ENCODE assay signal across 1 cellular context in the genomic region with DNA sequence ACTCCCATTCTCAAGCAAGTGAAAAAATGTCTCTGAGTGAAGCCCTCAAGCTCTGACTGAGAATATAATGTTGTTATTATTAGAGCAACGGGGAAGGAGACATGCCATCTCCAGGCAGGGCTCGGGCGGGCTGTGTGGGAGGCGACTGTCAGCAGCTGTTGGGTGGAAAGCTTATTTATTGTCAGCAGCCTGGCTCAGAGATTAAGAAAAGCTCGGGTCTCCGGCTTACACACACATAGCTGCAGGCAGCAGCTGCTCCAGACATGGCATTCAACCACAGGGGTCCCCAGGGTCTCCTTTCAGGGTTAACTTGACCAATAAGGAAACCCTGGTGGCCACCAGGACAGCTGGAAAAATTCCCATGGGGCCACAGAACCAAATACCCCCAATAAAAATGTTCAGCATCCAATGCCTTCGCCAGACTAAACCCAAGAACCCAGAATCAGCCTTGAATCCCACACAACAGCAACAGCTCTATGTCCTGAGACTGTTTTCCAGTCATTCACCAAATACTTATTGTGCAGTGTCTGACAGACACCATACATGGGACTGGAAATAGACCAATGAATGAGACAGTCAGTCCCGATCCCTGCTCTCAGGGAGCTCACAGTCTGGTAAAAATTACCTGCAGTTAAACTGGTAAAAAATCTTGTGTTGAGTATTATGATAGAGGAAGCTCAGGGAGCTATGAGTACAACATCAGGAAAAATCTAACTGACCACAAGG.
TF ChIP-seq lines count a peak whose summit lies in the region.

No MANE protein-coding gene starts in this region.

TF ChIP-seq in K562, 482 proteins besides CTCF, POLR2A, EP300 and RAD21 (continued from another document and continues in another):
- TF ChIP-seq, protein P1, sequence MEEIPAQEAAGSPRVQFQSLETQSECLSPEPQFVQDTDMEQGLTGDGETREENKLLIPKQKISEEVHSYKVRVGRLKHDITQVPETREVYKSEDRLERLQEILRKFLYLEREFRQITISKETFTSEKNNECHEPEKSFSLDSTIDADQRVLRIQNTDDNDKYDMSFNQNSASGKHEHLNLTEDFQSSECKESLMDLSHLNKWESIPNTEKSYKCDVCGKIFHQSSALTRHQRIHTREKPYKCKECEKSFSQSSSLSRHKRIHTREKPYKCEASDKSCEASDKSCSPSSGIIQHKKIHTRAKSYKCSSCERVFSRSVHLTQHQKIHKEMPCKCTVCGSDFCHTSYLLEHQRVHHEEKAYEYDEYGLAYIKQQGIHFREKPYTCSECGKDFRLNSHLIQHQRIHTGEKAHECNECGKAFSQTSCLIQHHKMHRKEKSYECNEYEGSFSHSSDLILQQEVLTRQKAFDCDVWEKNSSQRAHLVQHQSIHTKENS (CRISPR knock-in tag; IDR thresholded peaks at IDR 0.05) = no peak
- TF ChIP-seq, protein P2, sequence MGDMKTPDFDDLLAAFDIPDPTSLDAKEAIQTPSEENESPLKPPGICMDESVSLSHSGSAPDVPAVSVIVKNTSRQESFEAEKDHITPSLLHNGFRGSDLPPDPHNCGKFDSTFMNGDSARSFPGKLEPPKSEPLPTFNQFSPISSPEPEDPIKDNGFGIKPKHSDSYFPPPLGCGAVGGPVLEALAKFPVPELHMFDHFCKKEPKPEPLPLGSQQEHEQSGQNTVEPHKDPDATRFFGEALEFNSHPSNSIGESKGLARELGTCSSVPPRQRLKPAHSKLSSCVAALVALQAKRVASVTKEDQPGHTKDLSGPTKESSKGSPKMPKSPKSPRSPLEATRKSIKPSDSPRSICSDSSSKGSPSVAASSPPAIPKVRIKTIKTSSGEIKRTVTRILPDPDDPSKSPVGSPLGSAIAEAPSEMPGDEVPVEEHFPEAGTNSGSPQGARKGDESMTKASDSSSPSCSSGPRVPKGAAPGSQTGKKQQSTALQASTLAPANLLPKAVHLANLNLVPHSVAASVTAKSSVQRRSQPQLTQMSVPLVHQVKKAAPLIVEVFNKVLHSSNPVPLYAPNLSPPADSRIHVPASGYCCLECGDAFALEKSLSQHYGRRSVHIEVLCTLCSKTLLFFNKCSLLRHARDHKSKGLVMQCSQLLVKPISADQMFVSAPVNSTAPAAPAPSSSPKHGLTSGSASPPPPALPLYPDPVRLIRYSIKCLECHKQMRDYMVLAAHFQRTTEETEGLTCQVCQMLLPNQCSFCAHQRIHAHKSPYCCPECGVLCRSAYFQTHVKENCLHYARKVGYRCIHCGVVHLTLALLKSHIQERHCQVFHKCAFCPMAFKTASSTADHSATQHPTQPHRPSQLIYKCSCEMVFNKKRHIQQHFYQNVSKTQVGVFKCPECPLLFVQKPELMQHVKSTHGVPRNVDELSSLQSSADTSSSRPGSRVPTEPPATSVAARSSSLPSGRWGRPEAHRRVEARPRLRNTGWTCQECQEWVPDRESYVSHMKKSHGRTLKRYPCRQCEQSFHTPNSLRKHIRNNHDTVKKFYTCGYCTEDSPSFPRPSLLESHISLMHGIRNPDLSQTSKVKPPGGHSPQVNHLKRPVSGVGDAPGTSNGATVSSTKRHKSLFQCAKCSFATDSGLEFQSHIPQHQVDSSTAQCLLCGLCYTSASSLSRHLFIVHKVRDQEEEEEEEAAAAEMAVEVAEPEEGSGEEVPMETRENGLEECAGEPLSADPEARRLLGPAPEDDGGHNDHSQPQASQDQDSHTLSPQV (IDR thresholded peaks at IDR 0.05) = peak; percentile 42; the same call in 1 of the 2 replicates
- TF ChIP-seq, protein P3, sequence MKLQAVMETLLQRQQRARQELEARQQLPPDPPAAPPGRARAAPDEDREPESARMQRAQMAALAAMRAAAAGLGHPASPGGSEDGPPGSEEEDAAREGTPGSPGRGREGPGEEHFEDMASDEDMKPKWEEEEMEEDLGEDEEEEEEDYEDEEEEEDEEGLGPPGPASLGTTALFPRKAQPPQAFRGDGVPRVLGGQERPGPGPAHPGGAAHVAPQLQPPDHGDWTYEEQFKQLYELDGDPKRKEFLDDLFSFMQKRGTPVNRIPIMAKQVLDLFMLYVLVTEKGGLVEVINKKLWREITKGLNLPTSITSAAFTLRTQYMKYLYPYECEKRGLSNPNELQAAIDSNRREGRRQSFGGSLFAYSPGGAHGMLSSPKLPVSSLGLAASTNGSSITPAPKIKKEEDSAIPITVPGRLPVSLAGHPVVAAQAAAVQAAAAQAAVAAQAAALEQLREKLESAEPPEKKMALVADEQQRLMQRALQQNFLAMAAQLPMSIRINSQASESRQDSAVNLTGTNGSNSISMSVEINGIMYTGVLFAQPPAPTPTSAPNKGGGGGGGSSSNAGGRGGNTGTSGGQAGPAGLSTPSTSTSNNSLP (IDR thresholded peaks at IDR 0.05; ENCODE audit: borderline replicate concordance, low read depth, low read length) = no peak
- TF ChIP-seq, protein P4, sequence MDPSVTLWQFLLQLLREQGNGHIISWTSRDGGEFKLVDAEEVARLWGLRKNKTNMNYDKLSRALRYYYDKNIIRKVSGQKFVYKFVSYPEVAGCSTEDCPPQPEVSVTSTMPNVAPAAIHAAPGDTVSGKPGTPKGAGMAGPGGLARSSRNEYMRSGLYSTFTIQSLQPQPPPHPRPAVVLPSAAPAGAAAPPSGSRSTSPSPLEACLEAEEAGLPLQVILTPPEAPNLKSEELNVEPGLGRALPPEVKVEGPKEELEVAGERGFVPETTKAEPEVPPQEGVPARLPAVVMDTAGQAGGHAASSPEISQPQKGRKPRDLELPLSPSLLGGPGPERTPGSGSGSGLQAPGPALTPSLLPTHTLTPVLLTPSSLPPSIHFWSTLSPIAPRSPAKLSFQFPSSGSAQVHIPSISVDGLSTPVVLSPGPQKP (CRISPR knock-in tag; IDR thresholded peaks at IDR 0.05) = no peak
- TF ChIP-seq, protein P5, sequence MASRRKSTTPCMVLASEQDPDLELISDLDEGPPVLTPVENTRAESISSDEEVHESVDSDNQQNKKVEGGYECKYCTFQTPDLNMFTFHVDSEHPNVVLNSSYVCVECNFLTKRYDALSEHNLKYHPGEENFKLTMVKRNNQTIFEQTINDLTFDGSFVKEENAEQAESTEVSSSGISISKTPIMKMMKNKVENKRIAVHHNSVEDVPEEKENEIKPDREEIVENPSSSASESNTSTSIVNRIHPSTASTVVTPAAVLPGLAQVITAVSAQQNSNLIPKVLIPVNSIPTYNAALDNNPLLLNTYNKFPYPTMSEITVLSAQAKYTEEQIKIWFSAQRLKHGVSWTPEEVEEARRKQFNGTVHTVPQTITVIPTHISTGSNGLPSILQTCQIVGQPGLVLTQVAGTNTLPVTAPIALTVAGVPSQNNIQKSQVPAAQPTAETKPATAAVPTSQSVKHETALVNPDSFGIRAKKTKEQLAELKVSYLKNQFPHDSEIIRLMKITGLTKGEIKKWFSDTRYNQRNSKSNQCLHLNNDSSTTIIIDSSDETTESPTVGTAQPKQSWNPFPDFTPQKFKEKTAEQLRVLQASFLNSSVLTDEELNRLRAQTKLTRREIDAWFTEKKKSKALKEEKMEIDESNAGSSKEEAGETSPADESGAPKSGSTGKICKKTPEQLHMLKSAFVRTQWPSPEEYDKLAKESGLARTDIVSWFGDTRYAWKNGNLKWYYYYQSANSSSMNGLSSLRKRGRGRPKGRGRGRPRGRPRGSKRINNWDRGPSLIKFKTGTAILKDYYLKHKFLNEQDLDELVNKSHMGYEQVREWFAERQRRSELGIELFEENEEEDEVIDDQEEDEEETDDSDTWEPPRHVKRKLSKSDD (conservative IDR thresholded peaks at IDR 0.05; ENCODE audit: low read length) = no peak
- TF ChIP-seq FOXK2 (conservative IDR thresholded peaks at IDR 0.05 in 1 of 2, IDR thresholded peaks at IDR 0.05 in 1 of 2; ENCODE audit: low read depth in 2 of 2) (0 out of 4 replicates have a peak, but pooled peaks of 1 of the 2 experiments have one; percentile 35), ZNF583 (CRISPR knock-in tag; IDR thresholded peaks at IDR 0.05) (0 out of 2 replicates have a peak, but pooled peaks have one; percentile 19), HEY1 (CRISPR knock-in tag; IDR thresholded peaks at IDR 0.05; ENCODE audit: borderline replicate concordance) (no peak), SRSF7 (optimal IDR thresholded peaks at IDR 0.05; ENCODE audit: low read depth, low read length) (no peak), NR3C1 (CRISPR knock-in tag; IDR thresholded peaks at IDR 0.05) (no peak), TAF1 (IDR thresholded peaks at IDR 0.05; ENCODE audit: control insufficient read depth, extremely low read depth, insufficient read depth, low read length, severe bottlenecking) (peak; percentile 43), TGIF2 (CRISPR knock-in tag; IDR thresholded peaks at IDR 0.05) (no peak), TEAD4 (IDR thresholded peaks at IDR 0.05; ENCODE audit: low read length) (peak; percentile 86), TEAD4 (CRISPR knock-in tag; IDR thresholded peaks at IDR 0.05; ENCODE audit: borderline replicate concordance) (no peak), ZNF444 (CRISPR knock-in tag; IDR thresholded peaks at IDR 0.05) (no peak), ZNF146 (CRISPR knock-in tag; IDR thresholded peaks at IDR 0.05; ENCODE audit: unreplicated experiment) (no peak), MAFK (IDR thresholded peaks at IDR 0.05; ENCODE audit: low read length) (no peak), ILK (tag; IDR thresholded peaks at IDR 0.05; ENCODE audit: borderline replicate concordance, low read depth) (no peak), CHD2 (IDR thresholded peaks at IDR 0.05; ENCODE audit: low read depth, low read length) (no peak), SOX6 (IDR thresholded peaks at IDR 0.05) (peak; percentile 32; the same call in 1 of the 2 replicates), SREBF1 (IDR thresholded peaks at IDR 0.05; ENCODE audit: borderline replicate concordance, low read depth, low read length) (no peak), ZNF445 (CRISPR knock-in tag; IDR thresholded peaks at IDR 0.05; ENCODE audit: low read depth) (no peak), MEIS2 (IDR thresholded peaks at IDR 0.05; ENCODE audit: partially characterized antibody) (peak; percentile 97), HNRNPK (IDR thresholded peaks at IDR 0.05; ENCODE audit: low read depth, low read length, poor library complexity, severe bottlenecking) (no peak), TRIM28 (IDR thresholded peaks at IDR 0.05) (no peak), HIVEP1 (CRISPR knock-in tag; IDR thresholded peaks at IDR 0.05) (0 out of 2 replicates have a peak, but pooled peaks have one; percentile 14), HDAC3 (IDR thresholded peaks at IDR 0.05; ENCODE audit: borderline replicate concordance, partially characterized antibody) (peak; percentile 44)
- TF ChIP-seq, protein P6, sequence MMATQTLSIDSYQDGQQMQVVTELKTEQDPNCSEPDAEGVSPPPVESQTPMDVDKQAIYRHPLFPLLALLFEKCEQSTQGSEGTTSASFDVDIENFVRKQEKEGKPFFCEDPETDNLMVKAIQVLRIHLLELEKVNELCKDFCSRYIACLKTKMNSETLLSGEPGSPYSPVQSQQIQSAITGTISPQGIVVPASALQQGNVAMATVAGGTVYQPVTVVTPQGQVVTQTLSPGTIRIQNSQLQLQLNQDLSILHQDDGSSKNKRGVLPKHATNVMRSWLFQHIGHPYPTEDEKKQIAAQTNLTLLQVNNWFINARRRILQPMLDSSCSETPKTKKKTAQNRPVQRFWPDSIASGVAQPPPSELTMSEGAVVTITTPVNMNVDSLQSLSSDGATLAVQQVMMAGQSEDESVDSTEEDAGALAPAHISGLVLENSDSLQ (IDR thresholded peaks at IDR 0.05) = peak; percentile 89
- TF ChIP-seq, protein P7, sequence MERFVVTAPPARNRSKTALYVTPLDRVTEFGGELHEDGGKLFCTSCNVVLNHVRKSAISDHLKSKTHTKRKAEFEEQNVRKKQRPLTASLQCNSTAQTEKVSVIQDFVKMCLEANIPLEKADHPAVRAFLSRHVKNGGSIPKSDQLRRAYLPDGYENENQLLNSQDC (CRISPR knock-in tag; IDR thresholded peaks at IDR 0.05) = no peak
- TF ChIP-seq, protein P8, sequence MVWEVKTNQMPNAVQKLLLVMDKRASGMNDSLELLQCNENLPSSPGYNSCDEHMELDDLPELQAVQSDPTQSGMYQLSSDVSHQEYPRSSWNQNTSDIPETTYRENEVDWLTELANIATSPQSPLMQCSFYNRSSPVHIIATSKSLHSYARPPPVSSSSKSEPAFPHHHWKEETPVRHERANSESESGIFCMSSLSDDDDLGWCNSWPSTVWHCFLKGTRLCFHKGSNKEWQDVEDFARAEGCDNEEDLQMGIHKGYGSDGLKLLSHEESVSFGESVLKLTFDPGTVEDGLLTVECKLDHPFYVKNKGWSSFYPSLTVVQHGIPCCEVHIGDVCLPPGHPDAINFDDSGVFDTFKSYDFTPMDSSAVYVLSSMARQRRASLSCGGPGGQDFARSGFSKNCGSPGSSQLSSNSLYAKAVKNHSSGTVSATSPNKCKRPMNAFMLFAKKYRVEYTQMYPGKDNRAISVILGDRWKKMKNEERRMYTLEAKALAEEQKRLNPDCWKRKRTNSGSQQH (CRISPR knock-in tag; IDR thresholded peaks at IDR 0.05) = no peak
- TF ChIP-seq, protein P9, sequence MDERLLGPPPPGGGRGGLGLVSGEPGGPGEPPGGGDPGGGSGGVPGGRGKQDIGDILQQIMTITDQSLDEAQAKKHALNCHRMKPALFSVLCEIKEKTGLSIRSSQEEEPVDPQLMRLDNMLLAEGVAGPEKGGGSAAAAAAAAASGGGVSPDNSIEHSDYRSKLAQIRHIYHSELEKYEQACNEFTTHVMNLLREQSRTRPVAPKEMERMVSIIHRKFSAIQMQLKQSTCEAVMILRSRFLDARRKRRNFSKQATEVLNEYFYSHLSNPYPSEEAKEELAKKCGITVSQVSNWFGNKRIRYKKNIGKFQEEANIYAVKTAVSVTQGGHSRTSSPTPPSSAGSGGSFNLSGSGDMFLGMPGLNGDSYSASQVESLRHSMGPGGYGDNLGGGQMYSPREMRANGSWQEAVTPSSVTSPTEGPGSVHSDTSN (CRISPR knock-in tag; IDR thresholded peaks at IDR 0.05; ENCODE audit: low read depth) = no peak
- TF ChIP-seq, protein P9 (tag; conservative IDR thresholded peaks at IDR 0.05; ENCODE audit: low read depth) = peak; percentile 95
- TF ChIP-seq, protein P10, sequence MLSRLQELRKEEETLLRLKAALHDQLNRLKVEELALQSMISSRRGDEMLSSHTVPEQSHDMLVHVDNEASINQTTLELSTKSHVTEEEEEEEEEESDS (CRISPR knock-in tag; IDR thresholded peaks at IDR 0.05) = no peak
- TF ChIP-seq, protein P11, sequence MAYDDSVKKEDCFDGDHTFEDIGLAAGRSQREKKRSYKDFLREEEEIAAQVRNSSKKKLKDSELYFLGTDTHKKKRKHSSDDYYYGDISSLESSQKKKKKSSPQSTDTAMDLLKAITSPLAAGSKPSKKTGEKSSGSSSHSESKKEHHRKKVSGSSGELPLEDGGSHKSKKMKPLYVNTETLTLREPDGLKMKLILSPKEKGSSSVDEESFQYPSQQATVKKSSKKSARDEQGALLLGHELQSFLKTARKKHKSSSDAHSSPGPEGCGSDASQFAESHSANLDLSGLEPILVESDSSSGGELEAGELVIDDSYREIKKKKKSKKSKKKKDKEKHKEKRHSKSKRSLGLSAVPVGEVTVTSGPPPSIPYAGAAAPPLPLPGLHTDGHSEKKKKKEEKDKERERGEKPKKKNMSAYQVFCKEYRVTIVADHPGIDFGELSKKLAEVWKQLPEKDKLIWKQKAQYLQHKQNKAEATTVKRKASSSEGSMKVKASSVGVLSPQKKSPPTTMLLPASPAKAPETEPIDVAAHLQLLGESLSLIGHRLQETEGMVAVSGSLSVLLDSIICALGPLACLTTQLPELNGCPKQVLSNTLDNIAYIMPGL (CRISPR knock-in tag; IDR thresholded peaks at IDR 0.05) = no peak
